13 cellular contexts compared by ENCODE assay signal in genomic region chr1:26360807-26361604, GRCh38. TPM values are rescaled to one million over a fixed set of nuclear protein-coding genes. Genes with fewer than 3 reads are reported as not detected.
A peak's percentile ranks its signal among the peaks of the same experiment; 100 is the strongest.
DNase-seq lines count a peak whose midpoint lies in the region; ATAC-seq, FAIRE-seq and TF ChIP-seq lines count a peak whose summit lies in the region.
"Had no signal": no experiment of that assay in that cellular context is flagged by ENCODE, and none has a peak within 500 bp of the region (broad histone marks: within the 10 kb centered on the region; RNA-seq: fewer than 3 reads in every experiment).

No MANE protein-coding gene starts in this region.

- H3K4me3 ChIP-seq in cardiac muscle cell (peak overlapping the region; percentile 15), keratinocyte (ENCODE audit: control insufficient read depth in 2 of 3, extremely low read depth in 1 of 3, insufficient read depth in 2 of 3, low read depth in 1 of 3, low read length in 3 of 3) (no peak overlapping the region), suprapubic skin (peak overlapping the region; percentile 39)

- H3K27ac ChIP-seq in cardiac muscle cell (no peak overlapping the region), keratinocyte (ENCODE audit: control insufficient read depth, insufficient read depth, low read length) (no peak overlapping the region), suprapubic skin (no peak overlapping the region)

- no peak for FAIRE-seq in keratinocyte (lab: Jason Lieb, UNC)

- no peaks in the 10 kb centered on the region for H3K9me3 ChIP-seq in cardiac muscle cell (ENCODE audit: low read depth)
- no peaks in the 10 kb centered on the region for H3K9me3 ChIP-seq in keratinocyte (ENCODE audit: control insufficient read depth, low read depth, low read length)
- H3K9me3 ChIP-seq in suprapubic skin = no peaks in the 10 kb centered on the region

- H3K27me3 ChIP-seq in cardiac muscle cell (peaks cover 61% of the 10 kb centered on the region), keratinocyte (ENCODE audit: control insufficient read depth, extremely low read depth, insufficient read depth, low read length) (peaks cover 3% of the 10 kb centered on the region), suprapubic skin (peaks cover 52% of the 10 kb centered on the region)

- no peaks in the 10 kb centered on the region for H3K36me3 ChIP-seq in cardiac muscle cell
- H3K36me3 ChIP-seq in keratinocyte (ENCODE audit: control insufficient read depth in 2 of 2, extremely low read depth in 1 of 2, insufficient read depth in 2 of 2, low read length in 2 of 2) = no peaks in the 10 kb centered on the region
- H3K36me3 ChIP-seq in suprapubic skin = no peaks in the 10 kb centered on the region

- TF ChIP-seq EP300 in suprapubic skin (IDR thresholded peaks at IDR 0.05) = no peak

- no peaks in the 10 kb centered on the region for H3K9me3 Mint-ChIP-seq in activated naive CD8-positive, alpha-beta T cell treated with anti-CD3 and anti-CD28 coated beads, Interleukin-2, amount 50 U/mL, for 24 hours

- intact Hi-C loops in Right ventricle myocardium superior (cut with DNase I) = loop anchor here (10.0 kb wide), 1 partner anchor 76 kb away; the partner anchor contains the start of gene SH3BGRL3

- H3K4me2 ChIP-seq in keratinocyte (ENCODE audit: control insufficient read depth, extremely low read depth, insufficient read depth, low read depth, low read length) = peak overlapping the region; percentile 23

- H3K9me1 ChIP-seq in keratinocyte (ENCODE audit: control insufficient read depth, extremely low read depth, insufficient read depth, low read length) = no peaks in the 10 kb centered on the region

- dilution Hi-C loops in keratinocyte (cut with MboI; ENCODE audit: extremely low pct_ligation_motif_present, low sequenced_read_pairs) = no loop called here

- no peak overlapping the region for H3K27ac Mint-ChIP-seq in activated naive CD8-positive, alpha-beta T cell treated with anti-CD3 and anti-CD28 coated beads, Interleukin-2, amount 50 U/mL, for 24 hours

- no peaks in the 10 kb centered on the region for H3K4me1 ChIP-seq in cardiac muscle cell (ENCODE audit: low read depth)
- H3K4me1 ChIP-seq in keratinocyte (ENCODE audit: control insufficient read depth, extremely low read depth, insufficient read depth, low read length) = peaks cover 34% of the 10 kb centered on the region
- peaks cover 43% of the 10 kb centered on the region for H3K4me1 ChIP-seq in suprapubic skin

- H3K36me3 Mint-ChIP-seq in activated naive CD8-positive, alpha-beta T cell treated with anti-CD3 and anti-CD28 coated beads, Interleukin-2, amount 50 U/mL, for 24 hours (ENCODE audit: low read depth) = no peaks in the 10 kb centered on the region

- TF ChIP-seq POLR2A in suprapubic skin (IDR thresholded peaks at IDR 0.05) = no peak

- WGBS in suprapubic skin = 67% methylated on average over 22 of the region's 27 CpGs

- ATAC-seq in Right ventricle myocardium superior (ENCODE audit: poor library complexity) (no peak), HG02840 (IDR thresholded peaks at IDR 0.05; ENCODE audit: low FRiP score, unreplicated experiment) (no peak)
- no peak for ATAC-seq in activated naive CD8-positive, alpha-beta T cell treated with anti-CD3 and anti-CD28 coated beads, Interleukin-2, amount 50 U/mL, for 24 hours

- no peak overlapping the region for H3K9ac ChIP-seq in keratinocyte (ENCODE audit: control insufficient read depth, extremely low read depth, insufficient read depth, low read length)

- DNase-seq in cardiac muscle cell (ENCODE audit: low read depth in 1 of 2, low spot score in 1 of 2) = no peak
- DNase-seq in Right ventricle myocardium superior = no peak
- DNase-seq in activated naive CD8-positive, alpha-beta T cell treated with anti-CD3 and anti-CD28 coated beads, Interleukin-2, amount 50 U/mL, for 24 hours = no peak
- DNase-seq in keratinocyte (ENCODE audit: low read depth, low spot score) = no peak
- no peak for DNase-seq in suprapubic skin (ENCODE audit: low spot score in 2 of 2)
- DNase-seq in NCI-H446 treated with DMSO at 0.1 percent for 48 hours (lab: John Stamatoyannopoulos, UW) = no peak
- DNase-seq in HPDE6-E6E7 (ENCODE audit: extremely low spot score) = no peak
- DNase-seq: Kasumi-1, NCI-H82 had no signal

- H2AFZ ChIP-seq in keratinocyte (ENCODE audit: control insufficient read depth, low read length) = no peak overlapping the region

- H3K4me1 Mint-ChIP-seq in activated naive CD8-positive, alpha-beta T cell treated with anti-CD3 and anti-CD28 coated beads, Interleukin-2, amount 50 U/mL, for 24 hours = peaks cover 49% of the 10 kb centered on the region

- H3K79me2 ChIP-seq in keratinocyte (ENCODE audit: control insufficient read depth, insufficient read depth, low read length) = no peaks in the 10 kb centered on the region

- H3K27me3 Mint-ChIP-seq in activated naive CD8-positive, alpha-beta T cell treated with anti-CD3 and anti-CD28 coated beads, Interleukin-2, amount 50 U/mL, for 24 hours = peaks cover 21% of the 10 kb centered on the region

- TF ChIP-seq CTCF in cardiac muscle cell (IDR thresholded peaks at IDR 0.05; ENCODE audit: low read depth, low read length) = no peak
- TF ChIP-seq CTCF in keratinocyte (optimal IDR thresholded peaks at IDR 0.05 in 1 of 3, IDR thresholded peaks at IDR 0.05 in 1 of 3, conservative IDR thresholded peaks at IDR 0.05 in 1 of 3; ENCODE audit: extremely low read depth in 1 of 3, insufficient read depth in 2 of 3, low read length in 3 of 3) = no peak
- TF ChIP-seq CTCF in suprapubic skin (IDR thresholded peaks at IDR 0.05) = no peak

- H3K4me3 Mint-ChIP-seq in activated naive CD8-positive, alpha-beta T cell treated with anti-CD3 and anti-CD28 coated beads, Interleukin-2, amount 50 U/mL, for 24 hours = peak overlapping the region; percentile 44

- H4K20me1 ChIP-seq in keratinocyte (ENCODE audit: control insufficient read depth, extremely low read depth, insufficient read depth, low read length) = no peaks in the 10 kb centered on the region

RNA-seq across cellular contexts. Expression of gene CRYBG2, which starts 7.1 kb away (rescaled TPM):
- total RNA-seq in cardiac muscle cell = 0.06 TPM in 1 of 2 replicates, not detected in the other
- polyA plus RNA-seq in cardiac muscle cell = 0.89 and 1.7 TPM in 2 replicates
- total RNA-seq in Right ventricle myocardium superior = not detected
- polyA plus RNA-seq in keratinocyte = 6.0 to 15.5 TPM (median 7.9 TPM) in 3 replicates
- 27.9 TPM for polyA plus RNA-seq in keratinocyte (2011; ENCODE audit: low read depth)
- 3.1 and 7.3 TPM in 2 replicates for polyA plus RNA-seq in keratinocyte (2011; cell fraction: cytosol; rRNA removed)
- 28.6 and 33.8 TPM in 2 replicates for polyA plus RNA-seq in keratinocyte (2011; cell fraction: nucleus; rRNA removed)
- polyA plus RNA-seq in keratinocyte (2012; ENCODE audit: low replicate concordance) = 12.0 and 50.5 TPM in 2 replicates
- polyA minus RNA-seq in keratinocyte = 11.2 to 30.9 TPM (median 17.2 TPM) in 3 replicates
- polyA minus RNA-seq in keratinocyte (2011; cell fraction: cytosol; rRNA and poly(A)+ RNA removed) = 20.1 TPM
- polyA minus RNA-seq in keratinocyte (2011; cell fraction: nucleus; rRNA and poly(A)+ RNA removed) = 27.2 and 40.2 TPM in 2 replicates
- total RNA-seq in suprapubic skin = 10 to 100 TPM; 47.8 to 96.9 (median 62.8) TPM
- total RNA-seq: glomerular endothelial cell, omental fat pad had no signal

RNA-seq across cellular contexts. Expression of gene ZNF683, which starts 11.5 kb away (rescaled TPM):
- not detected in 2 replicates for total RNA-seq in cardiac muscle cell
- not detected in 2 replicates for polyA plus RNA-seq in cardiac muscle cell
- total RNA-seq in Right ventricle myocardium superior = not detected
- not detected in 3 replicates for polyA plus RNA-seq in keratinocyte
- polyA plus RNA-seq in keratinocyte (2011; ENCODE audit: low read depth) = not detected
- polyA plus RNA-seq in keratinocyte (2011; cell fraction: cytosol; rRNA removed) = not detected in 2 replicates
- polyA plus RNA-seq in keratinocyte (2011; cell fraction: nucleus; rRNA removed) = not detected in 2 replicates
- not detected in 2 replicates for polyA plus RNA-seq in keratinocyte (2012; ENCODE audit: low replicate concordance)
- polyA minus RNA-seq in keratinocyte = not detected in 3 replicates
- polyA minus RNA-seq in keratinocyte (2011; cell fraction: cytosol; rRNA and poly(A)+ RNA removed) = not detected
- not detected in 2 replicates for polyA minus RNA-seq in keratinocyte (2011; cell fraction: nucleus; rRNA and poly(A)+ RNA removed)
- not detected for total RNA-seq in suprapubic skin
- total RNA-seq: glomerular endothelial cell, omental fat pad had no signal
- polyA plus RNA-seq: BJ had no signal

RNA-seq across cellular contexts. Expression of gene CD52, which starts 43.2 kb away (rescaled TPM):
- total RNA-seq in cardiac muscle cell (not detected in 2 replicates), Right ventricle myocardium superior (4.4 TPM), suprapubic skin (10 to 100 TPM in 1 of 4 donors, 1 to 10 TPM in 3; 2.3 to 11.4 (median 9.9) TPM)
- polyA plus RNA-seq in cardiac muscle cell (2.0 and 3.3 TPM in 2 replicates), keratinocyte (0.22 to 0.27 TPM in 2 of 3 replicates, not detected in the other)
- polyA plus RNA-seq in keratinocyte (2011; ENCODE audit: low read depth) = not detected
- not detected in 2 replicates for polyA plus RNA-seq in keratinocyte (2011; cell fraction: cytosol; rRNA removed)
- polyA plus RNA-seq in keratinocyte (2011; cell fraction: nucleus; rRNA removed) = not detected in 2 replicates
- 0.69 TPM in 1 of 2 replicates, not detected in the other for polyA plus RNA-seq in keratinocyte (2012; ENCODE audit: low replicate concordance)
- polyA minus RNA-seq in keratinocyte = 1.5 TPM in 1 of 3 replicates, not detected in the others
- polyA minus RNA-seq in keratinocyte (2011; cell fraction: cytosol; rRNA and poly(A)+ RNA removed) = not detected
- not detected in 2 replicates for polyA minus RNA-seq in keratinocyte (2011; cell fraction: nucleus; rRNA and poly(A)+ RNA removed)
- total RNA-seq: glomerular endothelial cell had no signal
- polyA plus RNA-seq: BJ had no signal

RNA-seq across cellular contexts. Expression of gene LIN28A, which starts 49.6 kb away (rescaled TPM):
- 7.2 and 16.6 TPM in 2 replicates for total RNA-seq in cardiac muscle cell
- polyA plus RNA-seq in cardiac muscle cell = 3.4 and 5.6 TPM in 2 replicates
- not detected for total RNA-seq in Right ventricle myocardium superior
- polyA plus RNA-seq in keratinocyte = 0.03 TPM in 1 of 3 replicates, not detected in the others
- polyA plus RNA-seq in keratinocyte (2011; ENCODE audit: low read depth) = not detected
- not detected in 2 replicates for polyA plus RNA-seq in keratinocyte (2011; cell fraction: cytosol; rRNA removed)
- not detected in 2 replicates for polyA plus RNA-seq in keratinocyte (2011; cell fraction: nucleus; rRNA removed)
- polyA plus RNA-seq in keratinocyte (2012; ENCODE audit: low replicate concordance) = not detected in 2 replicates
- 0.16 to 0.22 TPM in 2 of 3 replicates, not detected in the other for polyA minus RNA-seq in keratinocyte
- polyA minus RNA-seq in keratinocyte (2011; cell fraction: cytosol; rRNA and poly(A)+ RNA removed) = not detected
- polyA minus RNA-seq in keratinocyte (2011; cell fraction: nucleus; rRNA and poly(A)+ RNA removed) = not detected in 2 replicates
- total RNA-seq in suprapubic skin = not detected
- total RNA-seq: omental fat pad had no signal
- polyA plus RNA-seq: BJ had no signal

RNA-seq across cellular contexts. Expression of gene UBXN11, which starts 54.6 kb away (rescaled TPM):
- total RNA-seq in cardiac muscle cell (13.8 and 21.1 TPM in 2 replicates), Right ventricle myocardium superior (8.3 TPM), suprapubic skin (10 to 100 TPM in 2 of 4 donors, 1 to 10 TPM in 2; 3.2 to 19.1 (median 9.1) TPM)
- polyA plus RNA-seq in cardiac muscle cell (40.1 and 41.3 TPM in 2 replicates), keratinocyte (5.2 to 6.8 TPM (median 6.6 TPM) in 3 replicates)
- 6.8 TPM for polyA plus RNA-seq in keratinocyte (2011; ENCODE audit: low read depth)
- polyA plus RNA-seq in keratinocyte (2011; cell fraction: cytosol; rRNA removed) = 1.5 and 2.1 TPM in 2 replicates
- 28.1 and 28.2 TPM in 2 replicates for polyA plus RNA-seq in keratinocyte (2011; cell fraction: nucleus; rRNA removed)
- polyA plus RNA-seq in keratinocyte (2012; ENCODE audit: low replicate concordance) = 5.4 and 7.6 TPM in 2 replicates
- polyA minus RNA-seq in keratinocyte = 2.7 to 6.8 TPM (median 4.3 TPM) in 3 replicates
- 3.1 TPM for polyA minus RNA-seq in keratinocyte (2011; cell fraction: cytosol; rRNA and poly(A)+ RNA removed)
- 3.5 and 4.0 TPM in 2 replicates for polyA minus RNA-seq in keratinocyte (2011; cell fraction: nucleus; rRNA and poly(A)+ RNA removed)

Comparison
In these comparisons a context has a peak if more than half of its experiments do, and no peak if none do; other contexts are left out.
1. H3K4me3 ChIP-seq: peak in cardiac muscle cell (single experiment) and suprapubic skin (single experiment); none in keratinocyte (0 of 3).
2. RNA of gene CRYBG2, which starts 7.1 kb away (total RNA-seq): 47.8 to 96.9 TPM in suprapubic skin; 0.06 TPM in cardiac muscle cell and not detected in Right ventricle myocardium superior (single experiment); every median in the first group is over 10 times any median in the second.